8 cellular contexts compared by ENCODE assay signal in the genomic region with DNA sequence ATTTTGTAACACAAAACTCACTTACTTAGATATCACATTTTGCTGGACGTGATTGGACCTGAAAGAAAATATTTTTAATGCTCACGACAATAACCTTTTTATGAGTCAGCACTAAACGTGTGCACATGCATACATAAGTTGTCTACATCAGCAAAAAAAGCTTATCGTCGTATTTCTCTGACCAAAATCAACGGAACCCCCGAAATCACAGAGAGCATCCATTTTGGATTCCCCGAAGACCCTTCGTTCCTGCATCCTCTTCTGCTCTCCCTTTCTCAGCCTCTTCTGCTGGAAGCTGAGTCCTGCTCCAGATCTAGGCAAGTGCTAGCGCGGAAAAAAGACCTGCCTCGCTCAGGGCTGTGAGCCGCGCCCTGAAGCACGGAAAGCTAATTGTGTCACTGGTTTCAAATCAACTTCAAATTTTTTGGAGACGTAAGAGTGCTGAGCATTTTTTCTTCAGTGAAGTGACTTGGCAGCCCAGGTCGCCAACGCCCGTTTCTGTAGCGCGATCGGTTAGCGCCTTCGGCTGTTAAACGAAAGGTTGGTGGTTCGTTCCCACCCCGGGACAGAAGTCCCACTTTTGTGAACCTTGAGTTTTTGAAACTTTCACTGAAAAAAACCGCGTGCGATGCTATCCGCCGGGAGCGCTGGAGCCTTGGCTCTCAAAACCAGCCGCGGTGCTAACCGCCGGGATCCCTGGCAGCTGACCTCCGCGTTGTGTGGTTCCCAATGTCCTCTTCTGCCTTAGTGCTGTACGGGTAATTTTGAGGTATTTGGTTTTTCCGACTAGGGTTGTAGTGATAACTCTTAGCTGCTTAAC. TPM values are rescaled to one million over a fixed set of nuclear protein-coding genes. Genes with fewer than 3 reads are reported as not detected.
A peak's percentile ranks its signal among the peaks of the same experiment; 100 is the strongest.
DNase-seq lines count a peak whose midpoint lies in the region; ATAC-seq and TF ChIP-seq lines count a peak whose summit lies in the region.
"Not testable (repeated sequence)": the region's sequence is repeated elsewhere in the genome, so short reads cannot be mapped to it uniquely, and the experiment has no call there.

No MANE protein-coding gene starts in this region.

- not testable (repeated sequence) for H3K36me3 Mint-ChIP-seq in CD4-positive, alpha-beta memory T cell; glutamatergic neuron (ENCODE audit: unreplicated experiment); natural killer cell treated with Interleukin-12 subunit alpha and Interleukin-12 subunit beta and Interleukin-15 and Interleukin-18, amount 100 ng/mL, for 72 hours

- H3K36me3 ChIP-seq in CD4-positive, alpha-beta memory T cell (ENCODE audit: insufficient read depth, low read length); MG63: not testable (repeated sequence)

- intact Hi-C loops in CD4-positive, alpha-beta memory T cell (cut with micrococcal nuclease): not testable (repeated sequence)

- H3K9me3 Mint-ChIP-seq in CD4-positive, alpha-beta memory T cell: peaks cover 0 to 11% (median 0%) of the 10 kb centered on the region in 8 donors
- H3K9me3 Mint-ChIP-seq in glutamatergic neuron (ENCODE audit: unreplicated experiment); natural killer cell treated with Interleukin-12 subunit alpha and Interleukin-12 subunit beta and Interleukin-15 and Interleukin-18, amount 100 ng/mL, for 72 hours: not testable (repeated sequence)

- H3K4me1 ChIP-seq in CD4-positive, alpha-beta memory T cell (ENCODE audit: insufficient read depth, low read length): peaks cover 37% of the 10 kb centered on the region

- peak overlapping the region; percentile 92 to 100 (median 94) for H3K27ac Mint-ChIP-seq in CD4-positive, alpha-beta memory T cell
- peak overlapping the region; percentile 71 for H3K27ac Mint-ChIP-seq in glutamatergic neuron (ENCODE audit: unreplicated experiment)
- peak overlapping the region; percentile 81 to 97 for H3K27ac Mint-ChIP-seq in natural killer cell treated with Interleukin-12 subunit alpha and Interleukin-12 subunit beta and Interleukin-15 and Interleukin-18, amount 100 ng/mL, for 72 hours

- H3K27me3 Mint-ChIP-seq in CD4-positive, alpha-beta memory T cell; glutamatergic neuron (ENCODE audit: unreplicated experiment); natural killer cell treated with Interleukin-12 subunit alpha and Interleukin-12 subunit beta and Interleukin-15 and Interleukin-18, amount 100 ng/mL, for 72 hours: not testable (repeated sequence)

- ATAC-seq in GM21447 (IDR thresholded peaks at IDR 0.05; ENCODE audit: unreplicated experiment): peak; percentile 43
- peak; percentile 67 to 78 for ATAC-seq in natural killer cell treated with Interleukin-12 subunit alpha and Interleukin-12 subunit beta and Interleukin-15 and Interleukin-18, amount 100 ng/mL, for 72 hours

- H3K27me3 ChIP-seq in CD4-positive, alpha-beta memory T cell (ENCODE audit: insufficient read depth, low read length); MG63: not testable (repeated sequence)

- peak overlapping the region; percentile 30 to 49 for H3K4me3 ChIP-seq in CD4-positive, alpha-beta memory T cell (ENCODE audit: low read length in 2 of 2)
- peak overlapping the region; percentile 45 for H3K4me3 ChIP-seq in MG63

- peak; percentile 79 to 86 (median 83) for DNase-seq in CD4-positive, alpha-beta memory T cell
- DNase-seq in MG63 (peak; percentile 66), UCSD-AML1 (lab: John Stamatoyannopoulos, UW; ENCODE audit: unreplicated experiment) (peak; percentile 82), amniotic stem cell (lab: John Stamatoyannopoulos, UW) (peak; percentile 49), glutamatergic neuron (peak; percentile 44)
- peak; percentile 75 for DNase-seq in natural killer cell treated with Interleukin-12 subunit alpha and Interleukin-12 subunit beta and Interleukin-15 and Interleukin-18, amount 100 ng/mL, for 72 hours (ENCODE audit: low spot score)
- peak; percentile 38 to 64 for DNase-seq in stimulated activated CD8-positive, alpha-beta memory T cell treated with anti-CD3 and anti-CD28 coated beads, Interleukin-15, amount 100 ng/mL, for 4 hours (ENCODE audit: low read depth in 2 of 2)

- POLR2A ChIA-PET in CD4-positive, alpha-beta memory T cell (lab: Charles Lee; ENCODE audit: partially characterized antibody): interaction anchor here (1.1 to 2.0 kb wide), 5 partner anchors 9 to 128 kb away, joined by 4 to 14 read pairs (median 7); partner anchors contain the start of gene DUSP12

- peaks cover 26 to 50% (median 36%) of the 10 kb centered on the region in 4 donors for H3K4me1 Mint-ChIP-seq in CD4-positive, alpha-beta memory T cell
- H3K4me1 Mint-ChIP-seq in glutamatergic neuron (ENCODE audit: low read depth, unreplicated experiment): not testable (repeated sequence)
- peaks cover 40 to 47% of the 10 kb centered on the region in 2 donors for H3K4me1 Mint-ChIP-seq in natural killer cell treated with Interleukin-12 subunit alpha and Interleukin-12 subunit beta and Interleukin-15 and Interleukin-18, amount 100 ng/mL, for 72 hours (ENCODE audit: low read depth in 2 of 2)

- H3K4me3 Mint-ChIP-seq in CD4-positive, alpha-beta memory T cell: peak overlapping the region; percentile 91 to 99 (median 95)
- H3K4me3 Mint-ChIP-seq in glutamatergic neuron (ENCODE audit: unreplicated experiment): peak overlapping the region; percentile 90
- peak overlapping the region; percentile 99 for H3K4me3 Mint-ChIP-seq in natural killer cell treated with Interleukin-12 subunit alpha and Interleukin-12 subunit beta and Interleukin-15 and Interleukin-18, amount 100 ng/mL, for 72 hours

- CTCF ChIA-PET in CD4-positive, alpha-beta memory T cell (lab: Charles Lee; ENCODE audit: partially characterized antibody): not testable (repeated sequence)

- peak overlapping the region; percentile 34 for H3K27ac ChIP-seq in CD4-positive, alpha-beta memory T cell (ENCODE audit: low read depth, low read length)

- H3K9me3 ChIP-seq in CD4-positive, alpha-beta memory T cell (ENCODE audit: control insufficient read depth in 1 of 2, low read length in 2 of 2); MG63: not testable (repeated sequence)

- not testable (repeated sequence) for TF ChIP-seq CTCF in glutamatergic neuron (IDR thresholded peaks at IDR 0.05; ENCODE audit: partially characterized antibody, unreplicated experiment)

RNA-seq across cellular contexts. Expression of gene FCGR3B, which starts 9.6 kb away (rescaled TPM):
- not detected for total RNA-seq in CD4-positive, alpha-beta memory T cell
- polyA plus RNA-seq in CD4-positive, alpha-beta memory T cell: not detected
- not detected in 2 replicates for total RNA-seq in MG63 (2014; rRNA removed; shearing (Covaris generic); ENCODE audit: low replicate concordance)
- not detected for total RNA-seq in glutamatergic neuron (ENCODE audit: unreplicated experiment)
- total RNA-seq in natural killer cell treated with Interleukin-12 subunit alpha and Interleukin-12 subunit beta and Interleukin-15 and Interleukin-18, amount 100 ng/mL, for 72 hours: 1 to 10 TPM; 2.7 to 3.0 TPM

RNA-seq across cellular contexts. Expression of gene FCGR2B, which starts 41.6 kb away (rescaled TPM):
- under 1 TPM; 0.93 to 0.94 TPM for total RNA-seq in CD4-positive, alpha-beta memory T cell
- 1 to 10 TPM in 1 of 2 donors, under 1 TPM in 1; 0.49 to 2.1 TPM for polyA plus RNA-seq in CD4-positive, alpha-beta memory T cell
- not detected in 2 replicates for total RNA-seq in MG63 (2014; rRNA removed; shearing (Covaris generic); ENCODE audit: low replicate concordance)
- not detected for total RNA-seq in glutamatergic neuron (ENCODE audit: unreplicated experiment)
- total RNA-seq in natural killer cell treated with Interleukin-12 subunit alpha and Interleukin-12 subunit beta and Interleukin-15 and Interleukin-18, amount 100 ng/mL, for 72 hours: 1 to 10 TPM in 1 of 2 donors, under 1 TPM in 1; 0.83 to 7.1 TPM

Comparison
In these comparisons a context has a peak if more than half of its experiments do, and no peak if none do; other contexts are left out.
1. Peak in every context shown above with its lines: DNase-seq, ATAC-seq, H3K4me3 ChIP-seq and H3K27ac ChIP-seq.